Comparison of ENCODE assay signal across 15 cellular contexts in the genomic region with DNA sequence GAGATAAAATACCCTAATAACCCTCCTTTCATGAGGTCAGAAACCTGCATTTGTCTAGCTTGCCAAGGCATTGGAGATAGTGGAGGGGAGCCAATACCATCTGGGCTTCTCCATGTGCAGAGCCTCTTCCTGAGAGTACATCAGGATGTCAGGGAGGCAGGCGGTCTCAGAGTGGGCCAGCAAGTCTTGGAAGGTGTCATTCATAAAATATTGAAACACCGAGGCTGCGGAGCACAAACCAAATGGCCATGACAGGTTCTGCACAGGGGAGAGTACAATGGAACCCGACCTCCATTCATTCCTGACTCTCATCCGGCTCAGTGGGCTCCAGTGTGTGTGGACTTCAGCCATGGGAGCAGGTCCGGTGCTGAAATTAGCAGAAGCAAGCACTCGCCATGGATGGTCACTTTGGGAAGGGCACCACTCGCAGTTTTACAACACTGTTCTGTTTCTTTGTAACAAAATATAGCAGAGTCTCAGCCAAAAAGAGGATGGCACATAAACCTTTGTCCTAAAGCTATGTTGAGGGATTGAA.
DNase-seq lines count a peak whose midpoint lies in the region; ATAC-seq, FAIRE-seq and TF ChIP-seq lines count a peak whose summit lies in the region.
"Had no signal": no experiment of that assay in that cellular context is flagged by ENCODE, and none has a peak within 500 bp of the region (broad histone marks: within the 10 kb centered on the region; RNA-seq: fewer than 3 reads in every experiment).

No MANE protein-coding gene starts in this region.

- intact Hi-C loops in esophagus muscularis mucosa (cut with DNase I) (no loop called here), pancreas (cut with DNase I) (no loop called here)

- no peak overlapping the region for H3K27ac Mint-ChIP-seq in type B pancreatic cell
- no peak overlapping the region for H3K27ac Mint-ChIP-seq in activated CD8-positive, alpha-beta T cell treated with anti-CD3 and anti-CD28 coated beads, Interleukin-2, amount 10 ng/mL, durations not matched to agents 7 days and 5 days
- H3K27ac Mint-ChIP-seq: B cell; CD4-positive, alpha-beta memory T cell had no signal

- H3K4me1 ChIP-seq in esophagus muscularis mucosa (peaks cover 0 to 12% (median 9%) of the 10 kb centered on the region in 4 donors), pancreas (no peaks in the 10 kb centered on the region)

- no peak for FAIRE-seq in pancreas (lab: Jason Lieb, UNC)
- FAIRE-seq: A204.1, GM12878 had no signal

- no peak for ATAC-seq in pancreas
- no peak for ATAC-seq in activated CD8-positive, alpha-beta T cell treated with anti-CD3 and anti-CD28 coated beads, Interleukin-2, amount 10 ng/mL, durations not matched to agents 7 days and 5 days
- ATAC-seq: GM12878 had no signal

- H3K9me3 Mint-ChIP-seq in type B pancreatic cell: no peaks in the 10 kb centered on the region
- H3K9me3 Mint-ChIP-seq in activated CD8-positive, alpha-beta T cell treated with anti-CD3 and anti-CD28 coated beads, Interleukin-2, amount 10 ng/mL, durations not matched to agents 7 days and 5 days (ENCODE audit: insufficient read depth): no peaks in the 10 kb centered on the region
- H3K9me3 Mint-ChIP-seq: CD4-positive, alpha-beta memory T cell had no signal

- TF ChIP-seq CTCF in esophagus muscularis mucosa (IDR thresholded peaks at IDR 0.05) (no peak), type B pancreatic cell (conservative IDR thresholded peaks at IDR 0.05) (no peak), pancreas (IDR thresholded peaks at IDR 0.05) (no peak), GM10266 (IDR thresholded peaks at IDR 0.05; ENCODE audit: control insufficient read depth, insufficient read depth, low read depth, missing control alignments) (no peak)

- no peaks in the 10 kb centered on the region for H3K36me3 Mint-ChIP-seq in type B pancreatic cell
- no peaks in the 10 kb centered on the region for H3K36me3 Mint-ChIP-seq in activated CD8-positive, alpha-beta T cell treated with anti-CD3 and anti-CD28 coated beads, Interleukin-2, amount 10 ng/mL, durations not matched to agents 7 days and 5 days (ENCODE audit: low read depth)
- H3K36me3 Mint-ChIP-seq: CD4-positive, alpha-beta memory T cell had no signal

- H3K4me1 Mint-ChIP-seq in type B pancreatic cell (ENCODE audit: unreplicated experiment): peaks cover 3% of the 10 kb centered on the region
- no peaks in the 10 kb centered on the region for H3K4me1 Mint-ChIP-seq in activated CD8-positive, alpha-beta T cell treated with anti-CD3 and anti-CD28 coated beads, Interleukin-2, amount 10 ng/mL, durations not matched to agents 7 days and 5 days (ENCODE audit: low read depth)
- H3K4me1 Mint-ChIP-seq: B cell; CD4-positive, alpha-beta memory T cell had no signal

- TF ChIP-seq EP300 in esophagus muscularis mucosa (IDR thresholded peaks at IDR 0.05): no peak

- H3K4me3 Mint-ChIP-seq in type B pancreatic cell: no peak overlapping the region
- H3K4me3 Mint-ChIP-seq in activated CD8-positive, alpha-beta T cell treated with anti-CD3 and anti-CD28 coated beads, Interleukin-2, amount 10 ng/mL, durations not matched to agents 7 days and 5 days: no peak overlapping the region
- H3K4me3 Mint-ChIP-seq: B cell; CD4-positive, alpha-beta memory T cell had no signal

- no peak overlapping the region for H3K4me3 ChIP-seq in esophagus muscularis mucosa
- no peak overlapping the region for H3K4me3 ChIP-seq in pancreas
- H3K4me3 ChIP-seq: GM12878, GM23248 had no signal

- H3K36me3 ChIP-seq in esophagus muscularis mucosa (no peaks in the 10 kb centered on the region), pancreas (no peaks in the 10 kb centered on the region)

- H3K27ac ChIP-seq in esophagus muscularis mucosa (replicated peaks in 1 of 4): no peak overlapping the region
- H3K27ac ChIP-seq in pancreas: no peak overlapping the region
- H3K27ac ChIP-seq: C4-2B, GM23248, HL-60 had no signal

- 85% methylated on average over 8 of the region's 8 CpGs for WGBS in esophagus muscularis mucosa
- WGBS in pancreas, 2 donors: 61 to 68% methylated on average over 8 of the region's 8 CpGs

- POLR2A ChIA-PET in activated CD8-positive, alpha-beta T cell treated with anti-CD3 and anti-CD28 coated beads, Interleukin-2, amount 10 ng/mL, durations not matched to agents 7 days and 5 days (lab: Charles Lee): no interaction called here

- peaks cover 21% of the 10 kb centered on the region for H3K27me3 Mint-ChIP-seq in type B pancreatic cell
- H3K27me3 Mint-ChIP-seq in activated CD8-positive, alpha-beta T cell treated with anti-CD3 and anti-CD28 coated beads, Interleukin-2, amount 10 ng/mL, durations not matched to agents 7 days and 5 days (ENCODE audit: low read depth): no peaks in the 10 kb centered on the region

- DNase-seq in NCI-H1694 treated with DMSO at 0.1 percent for 48 hours (lab: John Stamatoyannopoulos, UW): peak; percentile 54
- DNase-seq in cerebellar nuclear complex (lab: John Stamatoyannopoulos, UW): peak; percentile 95 to 98
- peak; percentile 75 for DNase-seq in esophagus muscularis mucosa (ENCODE audit: extremely low spot score)
- peak; percentile 32 for DNase-seq in type B pancreatic cell (ENCODE audit: extremely low spot score, unreplicated experiment)
- DNase-seq in pancreas: no peak
- no peak for DNase-seq in activated CD8-positive, alpha-beta T cell treated with anti-CD3 and anti-CD28 coated beads, Interleukin-2, amount 10 ng/mL, durations not matched to agents 7 days and 5 days
- DNase-seq in GM10266 (ENCODE audit: extremely low spot score): no peak
- DNase-seq: CD4-positive, alpha-beta memory T cell; GM23248; H7 had no signal

- no peak for TF ChIP-seq POLR2A in esophagus muscularis mucosa (IDR thresholded peaks at IDR 0.05; ENCODE audit: low read depth)

- CTCF ChIA-PET in activated CD8-positive, alpha-beta T cell treated with anti-CD3 and anti-CD28 coated beads, Interleukin-2, amount 10 ng/mL, durations not matched to agents 7 days and 5 days (lab: Charles Lee): no interaction called here

- H3K9me3 ChIP-seq in esophagus muscularis mucosa (no peaks in the 10 kb centered on the region), pancreas (no peaks in the 10 kb centered on the region)

- H3K27me3 ChIP-seq in esophagus muscularis mucosa (no peaks in the 10 kb centered on the region), pancreas (no peaks in the 10 kb centered on the region)

Comparison
In these comparisons a context has a peak if more than half of its experiments do, and no peak if none do; other contexts are left out.
1. DNase-seq: peak in NCI-H1694 treated with DMSO at 0.1 percent for 48 hours (single experiment), cerebellar nuclear complex (2 of 2), esophagus muscularis mucosa (single experiment) and type B pancreatic cell (single experiment); none in pancreas (0 of 6), activated CD8-positive, alpha-beta T cell treated with anti-CD3 and anti-CD28 coated beads, Interleukin-2, amount 10 ng/mL, durations not matched to agents 7 days and 5 days (single experiment) and GM10266 (single experiment).